In the genomic region with DNA sequence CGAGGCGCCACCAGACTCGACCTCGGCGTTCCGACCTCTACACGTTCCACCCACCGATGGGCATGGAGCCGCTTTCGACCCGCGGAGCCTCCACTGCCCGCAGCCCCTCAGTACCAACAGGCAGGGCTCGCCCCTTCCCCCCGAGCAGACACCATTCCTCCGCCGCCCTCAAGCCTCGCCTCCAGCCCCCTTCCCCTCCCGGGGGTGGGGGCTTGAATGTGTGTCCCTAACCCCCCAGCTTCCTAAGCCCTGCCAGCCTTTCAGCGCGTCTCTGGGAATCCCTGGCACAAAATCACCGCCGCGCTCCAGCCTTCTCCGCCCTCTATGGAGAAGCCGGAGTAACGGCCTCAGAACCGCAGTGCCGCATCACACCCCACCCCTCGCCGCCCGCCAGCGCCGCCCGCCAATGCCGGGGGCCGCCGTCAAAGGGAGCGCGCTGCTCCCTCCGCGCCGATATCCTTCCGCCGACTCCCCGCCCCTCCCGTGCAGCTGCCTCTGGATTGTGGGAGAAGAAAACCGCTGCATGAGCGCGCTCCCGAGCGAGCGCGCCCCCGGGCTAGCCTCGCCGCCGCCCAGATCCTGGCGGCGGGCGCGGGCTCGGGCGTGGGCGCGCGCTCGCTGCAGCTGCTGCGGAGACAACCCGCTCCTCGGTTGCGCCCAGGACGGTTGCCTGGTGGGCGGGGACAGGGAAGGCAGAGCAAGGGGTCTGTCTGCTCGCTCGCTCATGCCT, we compare ENCODE assay signal across 8 cellular contexts. TPM values are rescaled to one million over a fixed set of nuclear protein-coding genes. Genes with fewer than 3 reads are reported as not detected.
A peak's percentile ranks its signal among the peaks of the same experiment; 100 is the strongest.
DNase-seq lines count a peak whose midpoint lies in the region; ATAC-seq and TF ChIP-seq lines count a peak whose summit lies in the region.

A gene with protein sequence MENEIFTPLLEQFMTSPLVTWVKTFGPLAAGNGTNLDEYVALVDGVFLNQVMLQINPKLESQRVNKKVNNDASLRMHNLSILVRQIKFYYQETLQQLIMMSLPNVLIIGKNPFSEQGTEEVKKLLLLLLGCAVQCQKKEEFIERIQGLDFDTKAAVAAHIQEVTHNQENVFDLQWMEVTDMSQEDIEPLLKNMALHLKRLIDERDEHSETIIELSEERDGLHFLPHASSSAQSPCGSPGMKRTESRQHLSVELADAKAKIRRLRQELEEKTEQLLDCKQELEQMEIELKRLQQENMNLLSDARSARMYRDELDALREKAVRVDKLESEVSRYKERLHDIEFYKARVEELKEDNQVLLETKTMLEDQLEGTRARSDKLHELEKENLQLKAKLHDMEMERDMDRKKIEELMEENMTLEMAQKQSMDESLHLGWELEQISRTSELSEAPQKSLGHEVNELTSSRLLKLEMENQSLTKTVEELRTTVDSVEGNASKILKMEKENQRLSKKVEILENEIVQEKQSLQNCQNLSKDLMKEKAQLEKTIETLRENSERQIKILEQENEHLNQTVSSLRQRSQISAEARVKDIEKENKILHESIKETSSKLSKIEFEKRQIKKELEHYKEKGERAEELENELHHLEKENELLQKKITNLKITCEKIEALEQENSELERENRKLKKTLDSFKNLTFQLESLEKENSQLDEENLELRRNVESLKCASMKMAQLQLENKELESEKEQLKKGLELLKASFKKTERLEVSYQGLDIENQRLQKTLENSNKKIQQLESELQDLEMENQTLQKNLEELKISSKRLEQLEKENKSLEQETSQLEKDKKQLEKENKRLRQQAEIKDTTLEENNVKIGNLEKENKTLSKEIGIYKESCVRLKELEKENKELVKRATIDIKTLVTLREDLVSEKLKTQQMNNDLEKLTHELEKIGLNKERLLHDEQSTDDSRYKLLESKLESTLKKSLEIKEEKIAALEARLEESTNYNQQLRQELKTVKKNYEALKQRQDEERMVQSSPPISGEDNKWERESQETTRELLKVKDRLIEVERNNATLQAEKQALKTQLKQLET (N-terminal part only) (minus strand): TSS at position 343 of the 730 bp plus-strand sequence. CDS start 777 bp downstream, outside the sequence.

- H3K4me1 ChIP-seq in ES-I3 (ENCODE audit: insufficient read depth, low read length), result no peaks in the 10 kb centered on the region

- no peaks in the 10 kb centered on the region for H3K9me3 Mint-ChIP-seq in stimulated activated naive CD8-positive, alpha-beta T cell treated with anti-CD3 and anti-CD28 coated beads, Interleukin-15, amount 100 ng/mL, for 72 hours

- peak within 1 kb of the TSS; percentile 86 for H2AFZ ChIP-seq in neural cell (ENCODE audit: low read depth, low read length)

- TF ChIP-seq POLR2A in Raji (IDR thresholded peaks at IDR 0.05; ENCODE audit: insufficient read depth, low read depth, low read length), result peak; percentile 81

- H3K9ac ChIP-seq in ES-I3 (ENCODE audit: low read depth, low read length), result peak within 1 kb of the TSS; percentile 99
- H3K9ac ChIP-seq in neural cell (ENCODE audit: low read length), result peak within 1 kb of the TSS; percentile 95

- peak; percentile 91 for ATAC-seq in stimulated activated naive CD8-positive, alpha-beta T cell treated with anti-CD3 and anti-CD28 coated beads, Interleukin-15, amount 100 ng/mL, for 72 hours

- H3K9me2 ChIP-seq in neural cell (ENCODE audit: insufficient read depth, low read length), result no peaks in the 10 kb centered on the region

- H3K27me3 Mint-ChIP-seq in stimulated activated naive CD8-positive, alpha-beta T cell treated with anti-CD3 and anti-CD28 coated beads, Interleukin-15, amount 100 ng/mL, for 72 hours, result no peaks in the 10 kb centered on the region

- peak within 1 kb of the TSS; percentile 92 to 96 for H3K4me3 Mint-ChIP-seq in stimulated activated naive CD8-positive, alpha-beta T cell treated with anti-CD3 and anti-CD28 coated beads, Interleukin-15, amount 100 ng/mL, for 72 hours

- TF ChIP-seq EP300 in neural cell (conservative IDR thresholded peaks at IDR 0.05; ENCODE audit: poor library complexity, severe bottlenecking), result peak; percentile 77

- H3K4me2 ChIP-seq in neural cell (ENCODE audit: low read length), result peak within 1 kb of the TSS; percentile 92

- peak within 1 kb of the TSS; percentile 80 to 88 for H3K27ac Mint-ChIP-seq in stimulated activated naive CD8-positive, alpha-beta T cell treated with anti-CD3 and anti-CD28 coated beads, Interleukin-15, amount 100 ng/mL, for 72 hours

- peak; percentile 15 for TF ChIP-seq CTCF in fibroblast of villous mesenchyme (IDR thresholded peaks at IDR 0.05; ENCODE audit: insufficient read depth, low read depth, low read length)
- peak; percentile 59 for TF ChIP-seq CTCF in neural cell (IDR thresholded peaks at IDR 0.05; ENCODE audit: poor library complexity, severe bottlenecking)

- H3K27ac ChIP-seq in neural cell (ENCODE audit: low read length), result peak within 1 kb of the TSS; percentile 96

- no peaks in the 10 kb centered on the region for H4K20me1 ChIP-seq in neural cell (ENCODE audit: insufficient read depth)

- no peak for TF ChIP-seq RAD21 in neural cell (conservative IDR thresholded peaks at IDR 0.05)

- no peaks in the 10 kb centered on the region for H3K36me3 ChIP-seq in ES-I3 (ENCODE audit: insufficient read depth, low read length)
- H3K36me3 ChIP-seq in H7 (replicated peaks; ENCODE audit: control insufficient read depth, insufficient read depth, low read length), result no peaks in the 10 kb centered on the region
- H3K36me3 ChIP-seq in neural cell (ENCODE audit: insufficient read depth, low read length), result no peaks in the 10 kb centered on the region

- peak; percentile 94 for DNase-seq in H7
- peak; percentile 91 for DNase-seq in M059J (ENCODE audit: low read depth)
- DNase-seq in activated effector memory CD4-positive, alpha-beta T cell treated with anti-CD3 and anti-CD28 coated beads, Interleukin-2, amount 50 U/mL, for 16 hours, result peak; percentile 95
- DNase-seq in fibroblast of villous mesenchyme (ENCODE audit: low read depth), result peak; percentile 98
- peak; percentile 86 to 89 for DNase-seq in stimulated activated naive CD8-positive, alpha-beta T cell treated with anti-CD3 and anti-CD28 coated beads, Interleukin-15, amount 100 ng/mL, for 72 hours

- H3K27me3 ChIP-seq in H7 (ENCODE audit: control insufficient read depth, insufficient read depth, low read length), result no peaks in the 10 kb centered on the region
- H3K27me3 ChIP-seq in neural cell (ENCODE audit: insufficient read depth, low read depth, low read length), result no peaks in the 10 kb centered on the region

- H3K9me3 ChIP-seq in ES-I3 (ENCODE audit: control insufficient read depth, insufficient read depth, low read length) (no peaks in the 10 kb centered on the region), neural cell (ENCODE audit: low read length) (no peaks in the 10 kb centered on the region)

- peaks cover 32% of the 10 kb centered on the region for H3K4me1 Mint-ChIP-seq in stimulated activated naive CD8-positive, alpha-beta T cell treated with anti-CD3 and anti-CD28 coated beads, Interleukin-15, amount 100 ng/mL, for 72 hours

- H3F3A ChIP-seq in neural cell (ENCODE audit: insufficient read depth, low read length, poor library complexity, severe bottlenecking), result peaks cover 8% of the 10 kb centered on the region

- H3K4me3 ChIP-seq in H7 (ENCODE audit: insufficient read depth, low read depth, low read length), result peak within 1 kb of the TSS; percentile 83
- peak within 1 kb of the TSS; percentile 91 for H3K4me3 ChIP-seq in fibroblast of villous mesenchyme (ENCODE audit: low read depth, low read length)
- peak within 1 kb of the TSS; percentile 75 for H3K4me3 ChIP-seq in neural cell (ENCODE audit: low read length)

- H3K79me2 ChIP-seq in neural cell (replicated peaks; ENCODE audit: insufficient read depth, low read length), result peaks cover 44% of the 10 kb centered on the region

TF ChIP-seq in neural cell, 6 proteins besides CTCF, POLR2A, EP300 and RAD21:
- peak; percentile 58 for TF ChIP-seq SMC3 (conservative IDR thresholded peaks at IDR 0.05; ENCODE audit: poor library complexity)
- TF ChIP-seq, protein P1, sequence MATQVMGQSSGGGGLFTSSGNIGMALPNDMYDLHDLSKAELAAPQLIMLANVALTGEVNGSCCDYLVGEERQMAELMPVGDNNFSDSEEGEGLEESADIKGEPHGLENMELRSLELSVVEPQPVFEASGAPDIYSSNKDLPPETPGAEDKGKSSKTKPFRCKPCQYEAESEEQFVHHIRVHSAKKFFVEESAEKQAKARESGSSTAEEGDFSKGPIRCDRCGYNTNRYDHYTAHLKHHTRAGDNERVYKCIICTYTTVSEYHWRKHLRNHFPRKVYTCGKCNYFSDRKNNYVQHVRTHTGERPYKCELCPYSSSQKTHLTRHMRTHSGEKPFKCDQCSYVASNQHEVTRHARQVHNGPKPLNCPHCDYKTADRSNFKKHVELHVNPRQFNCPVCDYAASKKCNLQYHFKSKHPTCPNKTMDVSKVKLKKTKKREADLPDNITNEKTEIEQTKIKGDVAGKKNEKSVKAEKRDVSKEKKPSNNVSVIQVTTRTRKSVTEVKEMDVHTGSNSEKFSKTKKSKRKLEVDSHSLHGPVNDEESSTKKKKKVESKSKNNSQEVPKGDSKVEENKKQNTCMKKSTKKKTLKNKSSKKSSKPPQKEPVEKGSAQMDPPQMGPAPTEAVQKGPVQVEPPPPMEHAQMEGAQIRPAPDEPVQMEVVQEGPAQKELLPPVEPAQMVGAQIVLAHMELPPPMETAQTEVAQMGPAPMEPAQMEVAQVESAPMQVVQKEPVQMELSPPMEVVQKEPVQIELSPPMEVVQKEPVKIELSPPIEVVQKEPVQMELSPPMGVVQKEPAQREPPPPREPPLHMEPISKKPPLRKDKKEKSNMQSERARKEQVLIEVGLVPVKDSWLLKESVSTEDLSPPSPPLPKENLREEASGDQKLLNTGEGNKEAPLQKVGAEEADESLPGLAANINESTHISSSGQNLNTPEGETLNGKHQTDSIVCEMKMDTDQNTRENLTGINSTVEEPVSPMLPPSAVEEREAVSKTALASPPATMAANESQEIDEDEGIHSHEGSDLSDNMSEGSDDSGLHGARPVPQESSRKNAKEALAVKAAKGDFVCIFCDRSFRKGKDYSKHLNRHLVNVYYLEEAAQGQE (IDR thresholded peaks at IDR 0.05; ENCODE audit: borderline replicate concordance), result peak; percentile 98
- no peak for TF ChIP-seq EZH2 (IDR thresholded peaks at IDR 0.05; ENCODE audit: borderline replicate concordance, insufficient read depth, low read length, poor library complexity, severe bottlenecking)
- TF ChIP-seq TAF1 (IDR thresholded peaks at IDR 0.05; ENCODE audit: low read depth), result peak; percentile 100
- TF ChIP-seq POLR2AphosphoS5 (IDR thresholded peaks at IDR 0.05), result peak; percentile 92
- TF ChIP-seq MXI1 (conservative IDR thresholded peaks at IDR 0.05; ENCODE audit: poor library complexity, severe bottlenecking), result peak; percentile 84

RNA-seq across cellular contexts. Expression of the gene that starts here (rescaled TPM):
- 55.6 and 65.1 TPM in 2 replicates for total RNA-seq in H7 (2014; rRNA removed; shearing (Covaris generic))
- total RNA-seq in M059J (2014; rRNA removed; shearing (Covaris generic)), result 31.0 and 33.9 TPM in 2 replicates
- total RNA-seq in fibroblast of villous mesenchyme, result 61.2 and 70.8 TPM in 2 replicates
- 195 and 224 TPM in 2 replicates for polyA plus RNA-seq in neural cell
- 351 and 428 TPM in 2 replicates for polyA minus RNA-seq in neural cell

Comparison
In these comparisons a context has a peak if more than half of its experiments do, and no peak if none do; other contexts are left out.
1. Peak in every context shown above with its lines: DNase-seq, ATAC-seq, H3K4me3 ChIP-seq and H3K27ac ChIP-seq.